ENCODE assay signal across 1 cellular context in genomic region chr6:52384145-52384766, GRCh38.
TF ChIP-seq lines count a peak whose summit lies in the region.

No MANE protein-coding gene starts in this region.

TF ChIP-seq in GM12878, 131 proteins besides CTCF, POLR2A, EP300 and RAD21:
- no peak for TF ChIP-seq E4F1 (IDR thresholded peaks at IDR 0.05; ENCODE audit: borderline replicate concordance, partially characterized antibody)
- no peak for TF ChIP-seq MXI1 (IDR thresholded peaks at IDR 0.05; ENCODE audit: low read depth, low read length)
- TF ChIP-seq E2F8 (IDR thresholded peaks at IDR 0.05; ENCODE audit: low read depth, partially characterized antibody): no peak
- no peak for TF ChIP-seq MTA3 (IDR thresholded peaks at IDR 0.05; ENCODE audit: borderline replicate concordance, low read length)
- TF ChIP-seq, protein P1, sequence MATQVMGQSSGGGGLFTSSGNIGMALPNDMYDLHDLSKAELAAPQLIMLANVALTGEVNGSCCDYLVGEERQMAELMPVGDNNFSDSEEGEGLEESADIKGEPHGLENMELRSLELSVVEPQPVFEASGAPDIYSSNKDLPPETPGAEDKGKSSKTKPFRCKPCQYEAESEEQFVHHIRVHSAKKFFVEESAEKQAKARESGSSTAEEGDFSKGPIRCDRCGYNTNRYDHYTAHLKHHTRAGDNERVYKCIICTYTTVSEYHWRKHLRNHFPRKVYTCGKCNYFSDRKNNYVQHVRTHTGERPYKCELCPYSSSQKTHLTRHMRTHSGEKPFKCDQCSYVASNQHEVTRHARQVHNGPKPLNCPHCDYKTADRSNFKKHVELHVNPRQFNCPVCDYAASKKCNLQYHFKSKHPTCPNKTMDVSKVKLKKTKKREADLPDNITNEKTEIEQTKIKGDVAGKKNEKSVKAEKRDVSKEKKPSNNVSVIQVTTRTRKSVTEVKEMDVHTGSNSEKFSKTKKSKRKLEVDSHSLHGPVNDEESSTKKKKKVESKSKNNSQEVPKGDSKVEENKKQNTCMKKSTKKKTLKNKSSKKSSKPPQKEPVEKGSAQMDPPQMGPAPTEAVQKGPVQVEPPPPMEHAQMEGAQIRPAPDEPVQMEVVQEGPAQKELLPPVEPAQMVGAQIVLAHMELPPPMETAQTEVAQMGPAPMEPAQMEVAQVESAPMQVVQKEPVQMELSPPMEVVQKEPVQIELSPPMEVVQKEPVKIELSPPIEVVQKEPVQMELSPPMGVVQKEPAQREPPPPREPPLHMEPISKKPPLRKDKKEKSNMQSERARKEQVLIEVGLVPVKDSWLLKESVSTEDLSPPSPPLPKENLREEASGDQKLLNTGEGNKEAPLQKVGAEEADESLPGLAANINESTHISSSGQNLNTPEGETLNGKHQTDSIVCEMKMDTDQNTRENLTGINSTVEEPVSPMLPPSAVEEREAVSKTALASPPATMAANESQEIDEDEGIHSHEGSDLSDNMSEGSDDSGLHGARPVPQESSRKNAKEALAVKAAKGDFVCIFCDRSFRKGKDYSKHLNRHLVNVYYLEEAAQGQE (IDR thresholded peaks at IDR 0.05; ENCODE audit: low read depth, low read length): no peak
- no peak for TF ChIP-seq NR2C2 (IDR thresholded peaks at IDR 0.05; ENCODE audit: borderline replicate concordance, control insufficient read depth, insufficient read length, low read depth)
- TF ChIP-seq SMAD5 (IDR thresholded peaks at IDR 0.05; ENCODE audit: low read depth): no peak
- TF ChIP-seq NKRF (conservative IDR thresholded peaks at IDR 0.05): no peak
- TF ChIP-seq, protein P2, sequence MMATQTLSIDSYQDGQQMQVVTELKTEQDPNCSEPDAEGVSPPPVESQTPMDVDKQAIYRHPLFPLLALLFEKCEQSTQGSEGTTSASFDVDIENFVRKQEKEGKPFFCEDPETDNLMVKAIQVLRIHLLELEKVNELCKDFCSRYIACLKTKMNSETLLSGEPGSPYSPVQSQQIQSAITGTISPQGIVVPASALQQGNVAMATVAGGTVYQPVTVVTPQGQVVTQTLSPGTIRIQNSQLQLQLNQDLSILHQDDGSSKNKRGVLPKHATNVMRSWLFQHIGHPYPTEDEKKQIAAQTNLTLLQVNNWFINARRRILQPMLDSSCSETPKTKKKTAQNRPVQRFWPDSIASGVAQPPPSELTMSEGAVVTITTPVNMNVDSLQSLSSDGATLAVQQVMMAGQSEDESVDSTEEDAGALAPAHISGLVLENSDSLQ (IDR thresholded peaks at IDR 0.05): no peak
